ENCODE assay signal across 13 cellular contexts in genomic region chr4:173192375-173193162, GRCh38. TPM values are rescaled to one million over a fixed set of nuclear protein-coding genes. Genes with fewer than 3 reads are reported as not detected.
DNase-seq lines count a peak whose midpoint lies in the region; ATAC-seq and TF ChIP-seq lines count a peak whose summit lies in the region.
"Had no signal": no experiment of that assay in that cellular context is flagged by ENCODE, and none has a peak within 500 bp of the region (broad histone marks: within the 10 kb centered on the region; RNA-seq: fewer than 3 reads in every experiment).

No MANE protein-coding gene starts in this region.

- no peaks in the 10 kb centered on the region for H3K36me3 Mint-ChIP-seq in GM23338 (ENCODE audit: low read depth)
- H3K36me3 Mint-ChIP-seq in mesothelial cell of epicardium, result peaks cover 1% of the 10 kb centered on the region

- H3K4me2 ChIP-seq in GM23338, result no peak overlapping the region; the same call in 1 of the 2 replicates

- ATAC-seq in GM23338, result no peak

- peaks cover 6% of the 10 kb centered on the region for H4K20me1 ChIP-seq in GM23338 (replicated peaks; ENCODE audit: insufficient read depth)

- H3K27me3 ChIP-seq in GM23338 (ENCODE audit: insufficient read depth), result no peaks in the 10 kb centered on the region
- H3K27me3 ChIP-seq in mucosa of rectum (ENCODE audit: control insufficient read depth in 2 of 2, insufficient read depth in 2 of 2, low read length in 2 of 2), result no peaks in the 10 kb centered on the region

- H3K27ac Mint-ChIP-seq in GM23338 (no peak overlapping the region), mesothelial cell of epicardium (no peak overlapping the region)
- H3K27ac Mint-ChIP-seq: activated naive CD4-positive, alpha-beta T cell treated with anti-CD3 and anti-CD28 coated beads, Interleukin-2, amount 50 U/mL, for 24 hours had no signal

- no peaks in the 10 kb centered on the region for H3K9me3 Mint-ChIP-seq in GM23338
- H3K9me3 Mint-ChIP-seq in mesothelial cell of epicardium, result no peaks in the 10 kb centered on the region
- H3K9me3 Mint-ChIP-seq: activated naive CD4-positive, alpha-beta T cell treated with anti-CD3 and anti-CD28 coated beads, Interleukin-2, amount 50 U/mL, for 24 hours had no signal

- TF ChIP-seq CTCF in GM23338 (conservative IDR thresholded peaks at IDR 0.05; ENCODE audit: low read depth in 2 of 2) (peak; percentile 29 to 37), VCaP (conservative IDR thresholded peaks at IDR 0.05) (0 out of 2 replicates have a peak, but pooled peaks have one; percentile 11), mesothelial cell of epicardium (IDR thresholded peaks at IDR 0.05; ENCODE audit: unreplicated experiment) (no peak)

- no peaks in the 10 kb centered on the region for H3K9me3 ChIP-seq in mucosa of rectum (ENCODE audit: control insufficient read depth in 2 of 2, low read length in 2 of 2)

- H3K36me3 ChIP-seq in GM23338 (ENCODE audit: insufficient read depth) (no peaks in the 10 kb centered on the region), mucosa of rectum (ENCODE audit: control insufficient read depth in 2 of 2, insufficient read depth in 2 of 2, low read length in 2 of 2) (no peaks in the 10 kb centered on the region)

- no peak overlapping the region for H3K4me3 ChIP-seq in GM23338
- H3K4me3 ChIP-seq in mucosa of rectum (ENCODE audit: low read length in 2 of 2), result peak overlapping the region in 1 of 2 donors; percentile 22

- H2AFZ ChIP-seq in GM23338, result no peak overlapping the region

- peaks cover 100% of the 10 kb centered on the region for H3K79me2 ChIP-seq in GM23338 (replicated peaks; ENCODE audit: insufficient read depth)

- H3F3A ChIP-seq in GM23338 (replicated peaks; ENCODE audit: low read depth), result no peaks in the 10 kb centered on the region

- H3K27me3 Mint-ChIP-seq in GM23338 (ENCODE audit: insufficient read depth, low read depth, poor library complexity) (no peaks in the 10 kb centered on the region), mesothelial cell of epicardium (ENCODE audit: low read depth) (no peaks in the 10 kb centered on the region)
- H3K27me3 Mint-ChIP-seq: activated naive CD4-positive, alpha-beta T cell treated with anti-CD3 and anti-CD28 coated beads, Interleukin-2, amount 50 U/mL, for 24 hours had no signal

- H3K4me1 ChIP-seq in GM23338 (ENCODE audit: insufficient read depth) (peaks cover 68% of the 10 kb centered on the region), mucosa of rectum (ENCODE audit: control insufficient read depth in 2 of 2, insufficient read depth in 2 of 2, low read length in 2 of 2) (peaks cover 23 to 31% of the 10 kb centered on the region in 2 donors)

- H3K4me3 Mint-ChIP-seq in GM23338 (no peak overlapping the region), mesothelial cell of epicardium (no peak overlapping the region)
- H3K4me3 Mint-ChIP-seq: activated naive CD4-positive, alpha-beta T cell treated with anti-CD3 and anti-CD28 coated beads, Interleukin-2, amount 50 U/mL, for 24 hours had no signal

- H3K9me2 ChIP-seq in GM23338 (ENCODE audit: insufficient read depth), result no peaks in the 10 kb centered on the region

- no peak overlapping the region for H3K9ac ChIP-seq in mucosa of rectum (ENCODE audit: low read depth in 1 of 2, low read length in 2 of 2)

- DNase-seq in NCI-H748 (lab: John Stamatoyannopoulos, UW; ENCODE audit: unreplicated experiment) (peak; percentile 50), NCI-H748 treated with DMSO at 0.1 percent for 48 hours (lab: John Stamatoyannopoulos, UW) (no peak), GM23338 (ENCODE audit: low spot score) (no peak), GM19238 (ENCODE audit: insufficient read length, low spot score) (no peak), mesothelial cell of epicardium (ENCODE audit: low spot score in 2 of 2, unreplicated experiment in 2 of 2) (no peak), foreskin melanocyte (no peak)
- DNase-seq: activated CD4-positive, CD25-positive, alpha-beta regulatory T cell; effector CD4-positive, alpha-beta T cell; Kasumi-1; stimulated activated naive CD4-positive, alpha-beta T cell had no signal

- H3K27ac ChIP-seq in GM23338 (ENCODE audit: low read depth), result peak overlapping the region; percentile 12
- H3K27ac ChIP-seq in VCaP, result no peak overlapping the region
- H3K27ac ChIP-seq in mucosa of rectum (ENCODE audit: low read depth in 2 of 2, low read length in 2 of 2), result peak overlapping the region; percentile 30 to 35

- H3K4me1 Mint-ChIP-seq in GM23338 (peaks cover 76% of the 10 kb centered on the region), mesothelial cell of epicardium (peaks cover 22% of the 10 kb centered on the region)

TF ChIP-seq in GM23338, 12 proteins besides CTCF, POLR2A, EP300 and RAD21:
- TF ChIP-seq, protein P1, sequence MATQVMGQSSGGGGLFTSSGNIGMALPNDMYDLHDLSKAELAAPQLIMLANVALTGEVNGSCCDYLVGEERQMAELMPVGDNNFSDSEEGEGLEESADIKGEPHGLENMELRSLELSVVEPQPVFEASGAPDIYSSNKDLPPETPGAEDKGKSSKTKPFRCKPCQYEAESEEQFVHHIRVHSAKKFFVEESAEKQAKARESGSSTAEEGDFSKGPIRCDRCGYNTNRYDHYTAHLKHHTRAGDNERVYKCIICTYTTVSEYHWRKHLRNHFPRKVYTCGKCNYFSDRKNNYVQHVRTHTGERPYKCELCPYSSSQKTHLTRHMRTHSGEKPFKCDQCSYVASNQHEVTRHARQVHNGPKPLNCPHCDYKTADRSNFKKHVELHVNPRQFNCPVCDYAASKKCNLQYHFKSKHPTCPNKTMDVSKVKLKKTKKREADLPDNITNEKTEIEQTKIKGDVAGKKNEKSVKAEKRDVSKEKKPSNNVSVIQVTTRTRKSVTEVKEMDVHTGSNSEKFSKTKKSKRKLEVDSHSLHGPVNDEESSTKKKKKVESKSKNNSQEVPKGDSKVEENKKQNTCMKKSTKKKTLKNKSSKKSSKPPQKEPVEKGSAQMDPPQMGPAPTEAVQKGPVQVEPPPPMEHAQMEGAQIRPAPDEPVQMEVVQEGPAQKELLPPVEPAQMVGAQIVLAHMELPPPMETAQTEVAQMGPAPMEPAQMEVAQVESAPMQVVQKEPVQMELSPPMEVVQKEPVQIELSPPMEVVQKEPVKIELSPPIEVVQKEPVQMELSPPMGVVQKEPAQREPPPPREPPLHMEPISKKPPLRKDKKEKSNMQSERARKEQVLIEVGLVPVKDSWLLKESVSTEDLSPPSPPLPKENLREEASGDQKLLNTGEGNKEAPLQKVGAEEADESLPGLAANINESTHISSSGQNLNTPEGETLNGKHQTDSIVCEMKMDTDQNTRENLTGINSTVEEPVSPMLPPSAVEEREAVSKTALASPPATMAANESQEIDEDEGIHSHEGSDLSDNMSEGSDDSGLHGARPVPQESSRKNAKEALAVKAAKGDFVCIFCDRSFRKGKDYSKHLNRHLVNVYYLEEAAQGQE (IDR thresholded peaks at IDR 0.05; ENCODE audit: unreplicated experiment), result peak; percentile 34
- no peak for TF ChIP-seq CREB1 (CRISPR knock-in tag; IDR thresholded peaks at IDR 0.05; ENCODE audit: low read depth)

RNA-seq across cellular contexts. Expression of gene GALNT7, which starts 24.0 kb away (rescaled TPM):
- total RNA-seq in GM23338 (2014; rRNA removed; shearing (Covaris generic)), result 64.2 and 72.2 TPM in 2 replicates
- polyA plus RNA-seq in GM23338 (2016; fragmentation: Nextera tagmentation; extraction: Ambion mirVana), result 28.9 and 31.8 TPM in 2 replicates
- total RNA-seq in mesothelial cell of epicardium, result 35.8 to 38.8 TPM (median 36.7 TPM) in 3 replicates
